In genomic region chr7:45237788-45238461, GRCh38 we compare ENCODE assay signal across 2 cellular contexts.
TF ChIP-seq lines count a peak whose summit lies in the region.

No MANE protein-coding gene starts in this region.

TF ChIP-seq in GM23338, 12 proteins besides CTCF, POLR2A, EP300 and RAD21 (continued from another document):
- TF ChIP-seq REST (IDR thresholded peaks at IDR 0.05; ENCODE audit: unreplicated experiment) (no peak), ETS1 (IDR thresholded peaks at IDR 0.05) (no peak), ZNF462 (CRISPR knock-in tag; IDR thresholded peaks at IDR 0.05) (no peak), CREB1 (CRISPR knock-in tag; IDR thresholded peaks at IDR 0.05; ENCODE audit: low read depth) (no peak)

TF ChIP-seq in WTC11, 78 proteins besides CTCF, POLR2A, EP300 and RAD21:
- TF ChIP-seq IRF1 (CRISPR knock-in tag; IDR thresholded peaks at IDR 0.05) (no peak), FOXP4 (CRISPR knock-in tag; IDR thresholded peaks at IDR 0.05) (no peak), ZNF423 (CRISPR knock-in tag; IDR thresholded peaks at IDR 0.05) (no peak), NR1H2 (CRISPR knock-in tag; IDR thresholded peaks at IDR 0.05) (no peak), FOXJ3 (CRISPR knock-in tag; IDR thresholded peaks at IDR 0.05; ENCODE audit: borderline replicate concordance) (no peak), ELF4 (CRISPR knock-in tag; IDR thresholded peaks at IDR 0.05; ENCODE audit: low read depth) (no peak), CDX4 (CRISPR knock-in tag; IDR thresholded peaks at IDR 0.05; ENCODE audit: borderline replicate concordance) (no peak), MLX (CRISPR knock-in tag; IDR thresholded peaks at IDR 0.05) (no peak), ZNF396 (CRISPR knock-in tag; IDR thresholded peaks at IDR 0.05; ENCODE audit: borderline replicate concordance) (no peak), GTF2I (CRISPR knock-in tag; conservative IDR thresholded peaks at IDR 0.05) (no peak), NFE2L1 (CRISPR knock-in tag; IDR thresholded peaks at IDR 0.05) (no peak), ETV6 (CRISPR knock-in tag; IDR thresholded peaks at IDR 0.05) (no peak), PREB (CRISPR knock-in tag; IDR thresholded peaks at IDR 0.05; ENCODE audit: borderline replicate concordance) (no peak), ZNF512 (CRISPR knock-in tag; IDR thresholded peaks at IDR 0.05; ENCODE audit: borderline replicate concordance) (no peak), ATF2 (CRISPR knock-in tag; IDR thresholded peaks at IDR 0.05; ENCODE audit: borderline replicate concordance, low read depth) (no peak), ZNF532 (CRISPR knock-in tag; IDR thresholded peaks at IDR 0.05; ENCODE audit: borderline replicate concordance) (no peak), GABPB1 (CRISPR knock-in tag; IDR thresholded peaks at IDR 0.05) (no peak), NFYB (CRISPR knock-in tag; conservative IDR thresholded peaks at IDR 0.05; ENCODE audit: low read depth) (no peak), ZMAT4 (CRISPR knock-in tag; IDR thresholded peaks at IDR 0.05) (no peak), USF1 (CRISPR knock-in tag; IDR thresholded peaks at IDR 0.05) (no peak)
